In the genomic region with DNA sequence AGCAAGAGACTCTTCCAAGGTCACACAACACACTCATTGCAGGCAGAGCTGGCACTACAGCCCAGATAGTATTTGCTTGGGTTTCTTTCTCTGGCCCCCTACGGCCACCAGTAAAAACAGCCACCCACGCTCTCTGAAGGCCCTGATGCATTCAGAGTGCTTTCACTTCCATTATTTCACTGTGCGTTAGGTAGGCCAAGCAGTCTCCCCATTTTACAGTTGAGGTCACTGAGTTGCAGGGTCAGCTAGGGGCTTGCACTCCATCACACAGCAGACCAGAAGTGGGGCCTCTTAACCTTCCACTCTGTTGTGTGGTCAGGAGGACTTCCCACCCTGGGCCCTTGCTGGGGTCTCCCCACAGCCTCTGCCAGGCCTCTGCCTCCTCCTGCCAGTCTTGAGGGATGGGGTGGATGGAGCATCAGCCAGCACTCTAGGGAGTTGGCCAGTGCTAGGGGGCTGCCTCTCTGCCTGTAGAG, we compare ENCODE assay signal across 1 cellular context.
TF ChIP-seq lines count a peak whose summit lies in the region.

No MANE protein-coding gene starts in this region.

TF ChIP-seq in H1, 55 proteins besides CTCF, POLR2A, EP300 and RAD21 (continued from another document):
- TF ChIP-seq NRF1 (IDR thresholded peaks at IDR 0.05; ENCODE audit: low read depth, low read length) (no peak), PHF8 (conservative IDR thresholded peaks at IDR 0.05; ENCODE audit: low read depth, low read length) (no peak), SUZ12 (IDR thresholded peaks at IDR 0.05; ENCODE audit: low read length) (no peak), SRF (IDR thresholded peaks at IDR 0.05; ENCODE audit: low read depth, low read length) (no peak), MAFK (IDR thresholded peaks at IDR 0.05; ENCODE audit: low read depth, low read length) (no peak)
- TF ChIP-seq, protein P1, sequence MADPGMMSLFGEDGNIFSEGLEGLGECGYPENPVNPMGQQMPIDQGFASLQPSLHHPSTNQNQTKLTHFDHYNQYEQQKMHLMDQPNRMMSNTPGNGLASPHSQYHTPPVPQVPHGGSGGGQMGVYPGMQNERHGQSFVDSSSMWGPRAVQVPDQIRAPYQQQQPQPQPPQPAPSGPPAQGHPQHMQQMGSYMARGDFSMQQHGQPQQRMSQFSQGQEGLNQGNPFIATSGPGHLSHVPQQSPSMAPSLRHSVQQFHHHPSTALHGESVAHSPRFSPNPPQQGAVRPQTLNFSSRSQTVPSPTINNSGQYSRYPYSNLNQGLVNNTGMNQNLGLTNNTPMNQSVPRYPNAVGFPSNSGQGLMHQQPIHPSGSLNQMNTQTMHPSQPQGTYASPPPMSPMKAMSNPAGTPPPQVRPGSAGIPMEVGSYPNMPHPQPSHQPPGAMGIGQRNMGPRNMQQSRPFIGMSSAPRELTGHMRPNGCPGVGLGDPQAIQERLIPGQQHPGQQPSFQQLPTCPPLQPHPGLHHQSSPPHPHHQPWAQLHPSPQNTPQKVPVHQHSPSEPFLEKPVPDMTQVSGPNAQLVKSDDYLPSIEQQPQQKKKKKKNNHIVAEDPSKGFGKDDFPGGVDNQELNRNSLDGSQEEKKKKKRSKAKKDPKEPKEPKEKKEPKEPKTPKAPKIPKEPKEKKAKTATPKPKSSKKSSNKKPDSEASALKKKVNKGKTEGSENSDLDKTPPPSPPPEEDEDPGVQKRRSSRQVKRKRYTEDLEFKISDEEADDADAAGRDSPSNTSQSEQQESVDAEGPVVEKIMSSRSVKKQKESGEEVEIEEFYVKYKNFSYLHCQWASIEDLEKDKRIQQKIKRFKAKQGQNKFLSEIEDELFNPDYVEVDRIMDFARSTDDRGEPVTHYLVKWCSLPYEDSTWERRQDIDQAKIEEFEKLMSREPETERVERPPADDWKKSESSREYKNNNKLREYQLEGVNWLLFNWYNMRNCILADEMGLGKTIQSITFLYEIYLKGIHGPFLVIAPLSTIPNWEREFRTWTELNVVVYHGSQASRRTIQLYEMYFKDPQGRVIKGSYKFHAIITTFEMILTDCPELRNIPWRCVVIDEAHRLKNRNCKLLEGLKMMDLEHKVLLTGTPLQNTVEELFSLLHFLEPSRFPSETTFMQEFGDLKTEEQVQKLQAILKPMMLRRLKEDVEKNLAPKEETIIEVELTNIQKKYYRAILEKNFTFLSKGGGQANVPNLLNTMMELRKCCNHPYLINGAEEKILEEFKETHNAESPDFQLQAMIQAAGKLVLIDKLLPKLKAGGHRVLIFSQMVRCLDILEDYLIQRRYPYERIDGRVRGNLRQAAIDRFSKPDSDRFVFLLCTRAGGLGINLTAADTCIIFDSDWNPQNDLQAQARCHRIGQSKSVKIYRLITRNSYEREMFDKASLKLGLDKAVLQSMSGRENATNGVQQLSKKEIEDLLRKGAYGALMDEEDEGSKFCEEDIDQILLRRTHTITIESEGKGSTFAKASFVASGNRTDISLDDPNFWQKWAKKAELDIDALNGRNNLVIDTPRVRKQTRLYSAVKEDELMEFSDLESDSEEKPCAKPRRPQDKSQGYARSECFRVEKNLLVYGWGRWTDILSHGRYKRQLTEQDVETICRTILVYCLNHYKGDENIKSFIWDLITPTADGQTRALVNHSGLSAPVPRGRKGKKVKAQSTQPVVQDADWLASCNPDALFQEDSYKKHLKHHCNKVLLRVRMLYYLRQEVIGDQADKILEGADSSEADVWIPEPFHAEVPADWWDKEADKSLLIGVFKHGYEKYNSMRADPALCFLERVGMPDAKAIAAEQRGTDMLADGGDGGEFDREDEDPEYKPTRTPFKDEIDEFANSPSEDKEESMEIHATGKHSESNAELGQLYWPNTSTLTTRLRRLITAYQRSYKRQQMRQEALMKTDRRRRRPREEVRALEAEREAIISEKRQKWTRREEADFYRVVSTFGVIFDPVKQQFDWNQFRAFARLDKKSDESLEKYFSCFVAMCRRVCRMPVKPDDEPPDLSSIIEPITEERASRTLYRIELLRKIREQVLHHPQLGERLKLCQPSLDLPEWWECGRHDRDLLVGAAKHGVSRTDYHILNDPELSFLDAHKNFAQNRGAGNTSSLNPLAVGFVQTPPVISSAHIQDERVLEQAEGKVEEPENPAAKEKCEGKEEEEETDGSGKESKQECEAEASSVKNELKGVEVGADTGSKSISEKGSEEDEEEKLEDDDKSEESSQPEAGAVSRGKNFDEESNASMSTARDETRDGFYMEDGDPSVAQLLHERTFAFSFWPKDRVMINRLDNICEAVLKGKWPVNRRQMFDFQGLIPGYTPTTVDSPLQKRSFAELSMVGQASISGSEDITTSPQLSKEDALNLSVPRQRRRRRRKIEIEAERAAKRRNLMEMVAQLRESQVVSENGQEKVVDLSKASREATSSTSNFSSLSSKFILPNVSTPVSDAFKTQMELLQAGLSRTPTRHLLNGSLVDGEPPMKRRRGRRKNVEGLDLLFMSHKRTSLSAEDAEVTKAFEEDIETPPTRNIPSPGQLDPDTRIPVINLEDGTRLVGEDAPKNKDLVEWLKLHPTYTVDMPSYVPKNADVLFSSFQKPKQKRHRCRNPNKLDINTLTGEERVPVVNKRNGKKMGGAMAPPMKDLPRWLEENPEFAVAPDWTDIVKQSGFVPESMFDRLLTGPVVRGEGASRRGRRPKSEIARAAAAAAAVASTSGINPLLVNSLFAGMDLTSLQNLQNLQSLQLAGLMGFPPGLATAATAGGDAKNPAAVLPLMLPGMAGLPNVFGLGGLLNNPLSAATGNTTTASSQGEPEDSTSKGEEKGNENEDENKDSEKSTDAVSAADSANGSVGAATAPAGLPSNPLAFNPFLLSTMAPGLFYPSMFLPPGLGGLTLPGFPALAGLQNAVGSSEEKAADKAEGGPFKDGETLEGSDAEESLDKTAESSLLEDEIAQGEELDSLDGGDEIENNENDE (IDR thresholded peaks at IDR 0.05; ENCODE audit: insufficient replicate concordance, low read length), result no peak
